ENCODE assay signal across 1 cellular context in the genomic region with DNA sequence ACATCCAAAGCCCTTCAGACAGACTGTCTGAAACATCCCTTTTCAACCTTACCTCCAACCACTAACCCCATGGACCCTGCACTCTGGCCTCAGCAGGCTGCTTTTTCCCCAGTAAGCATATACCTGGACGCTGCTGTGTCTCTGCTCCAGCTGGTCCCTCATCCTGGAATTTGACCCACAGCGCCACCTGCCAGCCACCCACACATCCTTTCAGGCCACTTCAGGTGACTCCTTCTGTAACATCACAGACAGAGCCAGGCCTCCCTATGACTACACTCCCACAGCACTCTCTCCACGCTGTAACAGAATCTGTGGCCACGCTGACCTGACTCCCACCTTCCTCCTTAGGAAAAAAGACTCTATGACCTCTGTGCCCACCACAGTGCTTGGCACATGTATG.
TF ChIP-seq lines count a peak whose summit lies in the region.

No MANE protein-coding gene starts in this region.

TF ChIP-seq in GM12878, 131 proteins besides CTCF, POLR2A, EP300 and RAD21:
- TF ChIP-seq SPI1 (IDR thresholded peaks at IDR 0.05; ENCODE audit: borderline replicate concordance, insufficient read depth, low read depth, low read length) (no peak), YY1 (IDR thresholded peaks at IDR 0.05; ENCODE audit: low read depth, low read length) (no peak), IKZF2 (IDR thresholded peaks at IDR 0.05) (0 out of 4 replicates have a peak, but pooled peaks of 1 of the 2 experiments have one; percentile 17), ETV6 (conservative IDR thresholded peaks at IDR 0.05 in 1 of 2, IDR thresholded peaks at IDR 0.05 in 1 of 2; ENCODE audit: borderline replicate concordance in 1 of 2, low read depth in 1 of 2) (no peak), IRF4 (IDR thresholded peaks at IDR 0.05; ENCODE audit: low read depth, low read length) (no peak), BCL11A (IDR thresholded peaks at IDR 0.05; ENCODE audit: low read depth, low read length) (no peak), POLR2AphosphoS2 (IDR thresholded peaks at IDR 0.05; ENCODE audit: low read depth, low read length) (no peak)
- TF ChIP-seq, protein P1, sequence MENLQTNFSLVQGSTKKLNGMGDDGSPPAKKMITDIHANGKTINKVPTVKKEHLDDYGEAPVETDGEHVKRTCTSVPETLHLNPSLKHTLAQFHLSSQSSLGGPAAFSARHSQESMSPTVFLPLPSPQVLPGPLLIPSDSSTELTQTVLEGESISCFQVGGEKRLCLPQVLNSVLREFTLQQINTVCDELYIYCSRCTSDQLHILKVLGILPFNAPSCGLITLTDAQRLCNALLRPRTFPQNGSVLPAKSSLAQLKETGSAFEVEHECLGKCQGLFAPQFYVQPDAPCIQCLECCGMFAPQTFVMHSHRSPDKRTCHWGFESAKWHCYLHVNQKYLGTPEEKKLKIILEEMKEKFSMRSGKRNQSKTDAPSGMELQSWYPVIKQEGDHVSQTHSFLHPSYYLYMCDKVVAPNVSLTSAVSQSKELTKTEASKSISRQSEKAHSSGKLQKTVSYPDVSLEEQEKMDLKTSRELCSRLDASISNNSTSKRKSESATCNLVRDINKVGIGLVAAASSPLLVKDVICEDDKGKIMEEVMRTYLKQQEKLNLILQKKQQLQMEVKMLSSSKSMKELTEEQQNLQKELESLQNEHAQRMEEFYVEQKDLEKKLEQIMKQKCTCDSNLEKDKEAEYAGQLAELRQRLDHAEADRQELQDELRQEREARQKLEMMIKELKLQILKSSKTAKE (IDR thresholded peaks at IDR 0.05; ENCODE audit: low read depth, poor library complexity, severe bottlenecking) = no peak
- TF ChIP-seq, protein P2, sequence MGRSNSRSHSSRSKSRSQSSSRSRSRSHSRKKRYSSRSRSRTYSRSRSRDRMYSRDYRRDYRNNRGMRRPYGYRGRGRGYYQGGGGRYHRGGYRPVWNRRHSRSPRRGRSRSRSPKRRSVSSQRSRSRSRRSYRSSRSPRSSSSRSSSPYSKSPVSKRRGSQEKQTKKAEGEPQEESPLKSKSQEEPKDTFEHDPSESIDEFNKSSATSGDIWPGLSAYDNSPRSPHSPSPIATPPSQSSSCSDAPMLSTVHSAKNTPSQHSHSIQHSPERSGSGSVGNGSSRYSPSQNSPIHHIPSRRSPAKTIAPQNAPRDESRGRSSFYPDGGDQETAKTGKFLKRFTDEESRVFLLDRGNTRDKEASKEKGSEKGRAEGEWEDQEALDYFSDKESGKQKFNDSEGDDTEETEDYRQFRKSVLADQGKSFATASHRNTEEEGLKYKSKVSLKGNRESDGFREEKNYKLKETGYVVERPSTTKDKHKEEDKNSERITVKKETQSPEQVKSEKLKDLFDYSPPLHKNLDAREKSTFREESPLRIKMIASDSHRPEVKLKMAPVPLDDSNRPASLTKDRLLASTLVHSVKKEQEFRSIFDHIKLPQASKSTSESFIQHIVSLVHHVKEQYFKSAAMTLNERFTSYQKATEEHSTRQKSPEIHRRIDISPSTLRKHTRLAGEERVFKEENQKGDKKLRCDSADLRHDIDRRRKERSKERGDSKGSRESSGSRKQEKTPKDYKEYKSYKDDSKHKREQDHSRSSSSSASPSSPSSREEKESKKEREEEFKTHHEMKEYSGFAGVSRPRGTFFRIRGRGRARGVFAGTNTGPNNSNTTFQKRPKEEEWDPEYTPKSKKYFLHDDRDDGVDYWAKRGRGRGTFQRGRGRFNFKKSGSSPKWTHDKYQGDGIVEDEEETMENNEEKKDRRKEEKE (IDR thresholded peaks at IDR 0.05) = no peak
